18 cellular contexts compared by ENCODE assay signal in genomic region chr9:36426945-36427344, GRCh38.
"Had no signal": no experiment of that assay in that cellular context is flagged by ENCODE, and none has a peak within 500 bp of the region (broad histone marks: within the 10 kb centered on the region; RNA-seq: fewer than 3 reads in every experiment).

No MANE protein-coding gene starts in this region.

- H3K4me3 ChIP-seq: tibial artery, uterus had no signal

- H3K36me3 ChIP-seq: uterus had no signal

- H3K27ac Mint-ChIP-seq: activated CD4-positive, alpha-beta memory T cell treated with anti-CD3 and anti-CD28 coated beads, Interleukin-2, amount 10 ng/mL, durations not matched to agents 7 days and 5 days; activated CD4-positive, alpha-beta T cell treated with anti-CD3 and anti-CD28 coated beads for 36 hours; stimulated activated naive B cell treated with anti-CD40 and anti-IgM and Interleukin-4, amounts not matched to agents 10 μg/mL and 1 μg/mL and 100 μg/mL, for 72 hours had no signal

- H2AFZ ChIP-seq: parathyroid adenoma had no signal

- H3K4me3 Mint-ChIP-seq: activated CD4-positive, alpha-beta memory T cell treated with anti-CD3 and anti-CD28 coated beads, Interleukin-2, amount 10 ng/mL, durations not matched to agents 7 days and 5 days; activated CD4-positive, alpha-beta T cell treated with anti-CD3 and anti-CD28 coated beads for 36 hours; activated naive CD8-positive, alpha-beta T cell treated with anti-CD3 and anti-CD28 coated beads for 36 hours; naive B cell; stimulated activated naive B cell treated with anti-CD40 and anti-IgM and Interleukin-4, amounts not matched to agents 10 μg/mL and 1 μg/mL and 100 μg/mL, for 72 hours had no signal

- H3K27me3 Mint-ChIP-seq: activated CD4-positive, alpha-beta memory T cell treated with anti-CD3 and anti-CD28 coated beads, Interleukin-2, amount 10 ng/mL, durations not matched to agents 7 days and 5 days; activated CD4-positive, alpha-beta T cell treated with anti-CD3 and anti-CD28 coated beads for 36 hours; activated naive CD8-positive, alpha-beta T cell treated with anti-CD3 and anti-CD28 coated beads for 36 hours; naive B cell; stimulated activated naive B cell treated with anti-CD40 and anti-IgM and Interleukin-4, amounts not matched to agents 10 μg/mL and 1 μg/mL and 100 μg/mL, for 72 hours had no signal

- H3K27ac ChIP-seq: parathyroid adenoma, tibial artery, uterus had no signal

- ATAC-seq: activated CD4-positive, alpha-beta T cell treated with anti-CD3 and anti-CD28 coated beads for 36 hours; left lobe of liver; stimulated activated naive B cell treated with anti-CD40 and anti-IgM and Interleukin-4, amounts not matched to agents 10 μg/mL and 1 μg/mL and 100 μg/mL, for 72 hours had no signal

- H3K4me1 ChIP-seq: tibial artery, uterus had no signal

- DNase-seq: activated CD4-positive, alpha-beta memory T cell treated with anti-CD3 and anti-CD28 coated beads, Interleukin-2, amount 10 ng/mL, durations not matched to agents 7 days and 5 days; activated CD4-positive, alpha-beta T cell treated with anti-CD3 and anti-CD28 coated beads for 36 hours; activated gamma-delta T cell treated with Interleukin-2 at 50 U/mL for 16 hours; activated naive CD8-positive, alpha-beta T cell treated with anti-CD3 and anti-CD28 coated beads for 36 hours; activated T-cell treated with anti-CD3 and anti-CD28 coated beads, Interleukin-2, amount 50 U/mL, for 48 hours; aorta; cerebellar nuclear complex; effector memory CD4-positive, alpha-beta T cell; erythroblast; naive B cell; stimulated activated CD4-positive, alpha-beta T cell treated with anti-CD3 and anti-CD28 coated beads, Interleukin-2, amount 100 ng/mL, for 48 hours; stimulated activated naive B cell treated with anti-CD40 and anti-IgM and Interleukin-4, amounts not matched to agents 10 μg/mL and 1 μg/mL and 100 μg/mL, for 72 hours; T-helper 1 cell; tibial artery; uterus had no signal

- H3K9me3 Mint-ChIP-seq: activated CD4-positive, alpha-beta memory T cell treated with anti-CD3 and anti-CD28 coated beads, Interleukin-2, amount 10 ng/mL, durations not matched to agents 7 days and 5 days; stimulated activated naive B cell treated with anti-CD40 and anti-IgM and Interleukin-4, amounts not matched to agents 10 μg/mL and 1 μg/mL and 100 μg/mL, for 72 hours had no signal

- FAIRE-seq: keratinocyte had no signal

- H3K9me3 ChIP-seq: tibial artery, uterus had no signal
